ENCODE assay signal across 15 cellular contexts in genomic region chr17:44170135-44170498, GRCh38. TPM values are rescaled to one million over a fixed set of nuclear protein-coding genes. Genes with fewer than 3 reads are reported as not detected.
DNase-seq lines count a peak whose midpoint lies in the region; ATAC-seq and TF ChIP-seq lines count a peak whose summit lies in the region.
"Had no signal": no experiment of that assay in that cellular context is flagged by ENCODE, and none has a peak within 500 bp of the region (broad histone marks: within the 10 kb centered on the region; RNA-seq: fewer than 3 reads in every experiment).

No MANE protein-coding gene starts in this region.

- H3K36me3 Mint-ChIP-seq in activated CD4-positive, alpha-beta T cell treated with anti-CD3 and anti-CD28 coated beads, Interleukin-2, amount 10 ng/mL, durations not matched to agents 7 days and 5 days (ENCODE audit: low read depth) = no peaks in the 10 kb centered on the region
- H3K36me3 Mint-ChIP-seq in endodermal cell (ENCODE audit: low read depth) = peaks cover 4% of the 10 kb centered on the region
- peaks cover 4% of the 10 kb centered on the region for H3K36me3 Mint-ChIP-seq in nephron progenitor cell (ENCODE audit: low read depth)

- no peaks in the 10 kb centered on the region for H3K27me3 Mint-ChIP-seq in activated CD4-positive, alpha-beta T cell treated with anti-CD3 and anti-CD28 coated beads, Interleukin-2, amount 10 ng/mL, durations not matched to agents 7 days and 5 days
- H3K27me3 Mint-ChIP-seq in endodermal cell (ENCODE audit: insufficient read depth) = no peaks in the 10 kb centered on the region
- H3K27me3 Mint-ChIP-seq in nephron progenitor cell (ENCODE audit: low read depth, poor library complexity) = peaks cover 3% of the 10 kb centered on the region

- H3K4me1 ChIP-seq in endodermal cell (ENCODE audit: control insufficient read depth, insufficient read depth, low read length) = peaks cover 12% of the 10 kb centered on the region
- H3K4me1 ChIP-seq in tibial artery = peaks cover 0 to 35% (median 19%) of the 10 kb centered on the region in 4 donors

- H3K4me3 ChIP-seq in endodermal cell (ENCODE audit: low read length) (no peak overlapping the region), tibial artery (peak overlapping the region; percentile 58 to 61)
- H3K4me3 ChIP-seq: SK-N-MC had no signal

- no peak overlapping the region for H3K4me3 Mint-ChIP-seq in activated CD4-positive, alpha-beta T cell treated with anti-CD3 and anti-CD28 coated beads, Interleukin-2, amount 10 ng/mL, durations not matched to agents 7 days and 5 days
- H3K4me3 Mint-ChIP-seq in endodermal cell (no peak overlapping the region), nephron progenitor cell (no peak overlapping the region)
- H3K4me3 Mint-ChIP-seq: activated naive CD4-positive, alpha-beta T cell treated with anti-CD3 and anti-CD28 coated beads for 36 hours had no signal

- no peaks in the 10 kb centered on the region for H3K9me3 Mint-ChIP-seq in activated CD4-positive, alpha-beta T cell treated with anti-CD3 and anti-CD28 coated beads, Interleukin-2, amount 10 ng/mL, durations not matched to agents 7 days and 5 days
- no peaks in the 10 kb centered on the region for H3K9me3 Mint-ChIP-seq in endodermal cell
- no peaks in the 10 kb centered on the region for H3K9me3 Mint-ChIP-seq in nephron progenitor cell
- H3K9me3 Mint-ChIP-seq: activated naive CD4-positive, alpha-beta T cell treated with anti-CD3 and anti-CD28 coated beads for 36 hours had no signal

- no peak overlapping the region for H3K9ac ChIP-seq in endodermal cell (ENCODE audit: extremely low read depth, low read length, poor library complexity, severe bottlenecking)

- TF ChIP-seq CTCF in endodermal cell (conservative IDR thresholded peaks at IDR 0.05) (no peak), nephron progenitor cell (IDR thresholded peaks at IDR 0.05) (no peak), tibial artery (IDR thresholded peaks at IDR 0.05) (no peak)

- H3K4me1 Mint-ChIP-seq in activated CD4-positive, alpha-beta T cell treated with anti-CD3 and anti-CD28 coated beads, Interleukin-2, amount 10 ng/mL, durations not matched to agents 7 days and 5 days = peaks cover 12% of the 10 kb centered on the region
- H3K4me1 Mint-ChIP-seq in endodermal cell (peaks cover 16% of the 10 kb centered on the region), nephron progenitor cell (peaks cover 35% of the 10 kb centered on the region)

- H3K9me3 ChIP-seq in endodermal cell (ENCODE audit: control insufficient read depth, low read length) (no peaks in the 10 kb centered on the region), tibial artery (no peaks in the 10 kb centered on the region)

- no peak overlapping the region for H3K27ac ChIP-seq in endodermal cell (ENCODE audit: low read depth, low read length)
- H3K27ac ChIP-seq in tibial artery = peak overlapping the region; percentile 89
- H3K27ac ChIP-seq: SK-N-MC had no signal

- POLR2A ChIA-PET in activated CD4-positive, alpha-beta T cell treated with anti-CD3 and anti-CD28 coated beads, Interleukin-2, amount 10 ng/mL, durations not matched to agents 7 days and 5 days (lab: Charles Lee) = no interaction called here

- ATAC-seq in HG03457 (IDR thresholded peaks at IDR 0.05; ENCODE audit: unreplicated experiment) = no peak

- CTCF ChIA-PET in activated CD4-positive, alpha-beta T cell treated with anti-CD3 and anti-CD28 coated beads, Interleukin-2, amount 10 ng/mL, durations not matched to agents 7 days and 5 days (lab: Charles Lee) = interaction anchor here (1.7 kb wide), 1 partner anchor 47 kb away, joined by 4 read pairs; the partner anchor contains the start of gene HDAC5

- H3K27me3 ChIP-seq in endodermal cell (ENCODE audit: control insufficient read depth, insufficient read depth, low read length, poor library complexity, severe bottlenecking) = no peaks in the 10 kb centered on the region
- no peaks in the 10 kb centered on the region for H3K27me3 ChIP-seq in tibial artery

- 69 to 81% methylated on average over 3 to 5 of the region's 5 CpGs for WGBS in endodermal cell (ENCODE audit: insufficient coverage in 1 of 2, insufficient read length in 1 of 2), 2 experiments

- no peaks in the 10 kb centered on the region for H3K36me3 ChIP-seq in endodermal cell (ENCODE audit: control insufficient read depth, insufficient read depth, low read length)
- H3K36me3 ChIP-seq in tibial artery = peaks cover 0 to 9% (median 0%) of the 10 kb centered on the region in 3 donors

- intact Hi-C loops in tibial artery (cut with DNase I; ENCODE audit: low total_unique reads) = loop anchor here (2.0 kb wide), 1 partner anchor 41 kb away; no protein-coding TSS in a partner anchor

- peak overlapping the region; percentile 64 for H3K27ac Mint-ChIP-seq in activated CD4-positive, alpha-beta T cell treated with anti-CD3 and anti-CD28 coated beads, Interleukin-2, amount 10 ng/mL, durations not matched to agents 7 days and 5 days
- H3K27ac Mint-ChIP-seq in endodermal cell (peak overlapping the region; percentile 44), nephron progenitor cell (peak overlapping the region; percentile 46)
- H3K27ac Mint-ChIP-seq: activated naive CD4-positive, alpha-beta T cell treated with anti-CD3 and anti-CD28 coated beads for 36 hours had no signal

- DNase-seq in activated CD4-positive, alpha-beta T cell treated with anti-CD3 and anti-CD28 coated beads, Interleukin-2, amount 10 ng/mL, durations not matched to agents 7 days and 5 days = no peak
- DNase-seq in activated CD4-positive, alpha-beta T cell treated with anti-CD3 and anti-CD28 coated beads, Interleukin-2, amount 50 U/mL, for 1 hour = no peak
- no peak for DNase-seq in endodermal cell
- DNase-seq in nephron progenitor cell = no peak
- no peak for DNase-seq in tibial artery
- DNase-seq in SW 1271 (lab: John Stamatoyannopoulos, UW) = no peak
- DNase-seq in NCI-H69 (lab: John Stamatoyannopoulos, UW) = no peak
- DNase-seq: activated naive CD4-positive, alpha-beta T cell treated with anti-CD3 and anti-CD28 coated beads for 36 hours; COR-L47; effector memory CD4-positive, alpha-beta T cell; stimulated activated CD4-positive, alpha-beta T cell treated with anti-CD3 and anti-CD28 coated beads, Interleukin-4, amount 100 ng/mL, for 24 hours had no signal

RNA-seq across cellular contexts. Expression of gene ASB16, which starts 0.4 kb away (rescaled TPM):
- total RNA-seq in activated CD4-positive, alpha-beta T cell treated with anti-CD3 and anti-CD28 coated beads, Interleukin-2, amount 10 ng/mL, durations not matched to agents 7 days and 5 days = under 1 TPM in 1 of 2 experiments, not detected in 1; 0.30 TPM
- under 1 TPM in 1 of 2 donors, not detected in 1; 0.53 TPM for total RNA-seq in endodermal cell
- polyA plus RNA-seq in endodermal cell (2013, experiment 1 of 2) = not detected
- polyA plus RNA-seq in endodermal cell (2013, experiment 2 of 2) = 0.33 TPM
- total RNA-seq: frontal cortex, mononuclear cell had no signal

RNA-seq across cellular contexts. Expression of gene TMUB2, which starts 16.7 kb away (rescaled TPM):
- total RNA-seq in activated CD4-positive, alpha-beta T cell treated with anti-CD3 and anti-CD28 coated beads, Interleukin-2, amount 10 ng/mL, durations not matched to agents 7 days and 5 days = 10 to 100 TPM; 36.6 to 37.1 TPM
- 10 to 100 TPM; 28.8 to 33.1 TPM for total RNA-seq in endodermal cell
- 43.4 TPM for polyA plus RNA-seq in endodermal cell (2013, experiment 1 of 2)
- 38.5 TPM for polyA plus RNA-seq in endodermal cell (2013, experiment 2 of 2)

RNA-seq across cellular contexts. Expression of gene HROB, which starts 28.4 kb away (rescaled TPM):
- 10 to 100 TPM; 15.1 to 16.4 TPM for total RNA-seq in activated CD4-positive, alpha-beta T cell treated with anti-CD3 and anti-CD28 coated beads, Interleukin-2, amount 10 ng/mL, durations not matched to agents 7 days and 5 days
- total RNA-seq in endodermal cell = 10 to 100 TPM; 20.9 to 23.4 TPM
- 10.5 TPM for polyA plus RNA-seq in endodermal cell (2013, experiment 1 of 2)
- 12.0 TPM for polyA plus RNA-seq in endodermal cell (2013, experiment 2 of 2)

RNA-seq across cellular contexts. Expression of gene ATXN7L3, which starts 29.6 kb away (rescaled TPM):
- 100 to 1,000 TPM; 110 to 112 TPM for total RNA-seq in activated CD4-positive, alpha-beta T cell treated with anti-CD3 and anti-CD28 coated beads, Interleukin-2, amount 10 ng/mL, durations not matched to agents 7 days and 5 days
- total RNA-seq in endodermal cell = 100 to 1,000 TPM; 118 to 144 TPM
- polyA plus RNA-seq in endodermal cell (2013, experiment 1 of 2) = 72.4 TPM
- 72.5 TPM for polyA plus RNA-seq in endodermal cell (2013, experiment 2 of 2)

RNA-seq across cellular contexts. Expression of gene HDAC5, which starts 46.7 kb away (rescaled TPM):
- 10 to 100 TPM; 27.0 to 32.3 TPM for total RNA-seq in activated CD4-positive, alpha-beta T cell treated with anti-CD3 and anti-CD28 coated beads, Interleukin-2, amount 10 ng/mL, durations not matched to agents 7 days and 5 days
- 10 to 100 TPM; 36.9 to 64.6 TPM for total RNA-seq in endodermal cell
- 55.7 TPM for polyA plus RNA-seq in endodermal cell (2013, experiment 1 of 2)
- 57.7 TPM for polyA plus RNA-seq in endodermal cell (2013, experiment 2 of 2)
